18 cellular contexts compared by ENCODE assay signal in the genomic region with DNA sequence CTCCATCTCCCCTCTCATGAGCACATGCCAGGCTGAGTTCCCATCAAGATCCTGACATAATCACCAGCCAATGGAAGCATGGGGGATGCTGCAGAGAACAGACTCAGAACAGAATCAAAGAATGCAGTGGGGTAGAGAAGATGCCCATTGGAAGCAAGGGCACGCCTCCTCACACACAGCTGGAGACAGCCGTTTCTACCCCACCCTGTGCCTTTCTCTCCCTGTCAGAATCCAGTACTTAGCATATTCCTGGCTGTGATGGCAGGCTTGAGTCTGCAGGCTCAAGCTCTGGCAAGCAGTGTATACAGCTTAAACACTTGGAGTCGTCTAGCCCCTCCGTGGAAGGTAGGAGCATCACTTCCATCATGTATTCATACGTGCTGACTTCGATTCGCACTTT.
DNase-seq lines count a peak whose midpoint lies in the region; ATAC-seq, FAIRE-seq and TF ChIP-seq lines count a peak whose summit lies in the region.
"Had no signal": no experiment of that assay in that cellular context is flagged by ENCODE, and none has a peak within 500 bp of the region (broad histone marks: within the 10 kb centered on the region; RNA-seq: fewer than 3 reads in every experiment).

No MANE protein-coding gene starts in this region.

- H3K4me3 ChIP-seq in testis: no peak overlapping the region
- H3K4me3 ChIP-seq in psoas muscle: no peak overlapping the region
- H3K4me3 ChIP-seq: BLaER1 had no signal

- no peak overlapping the region for H3K4me3 Mint-ChIP-seq in stimulated activated naive CD8-positive, alpha-beta T cell treated with anti-CD3 and anti-CD28 coated beads, Interleukin-15, Interleukin-2, amounts not matched to agents 100 ng/mL and 50 ng/mL, for 24 hours
- no peak overlapping the region for H3K4me3 Mint-ChIP-seq in stimulated activated naive CD8-positive, alpha-beta T cell treated with anti-CD3 and anti-CD28 coated beads, Interleukin-15, amount 100 ng/mL, for 72 hours
- no peak overlapping the region for H3K4me3 Mint-ChIP-seq in progenitor cell of endocrine pancreas (ENCODE audit: low read depth)
- H3K4me3 Mint-ChIP-seq: CD8-positive, alpha-beta memory T cell had no signal

- WGBS in testis, 2 donors: 86 to 89% methylated on average over 7 of the region's 7 CpGs
- 57 to 60% (median 59%) methylated on average over 7 of the region's 7 CpGs for WGBS in psoas muscle, 3 donors

- H3K27me3 ChIP-seq in foreskin keratinocyte (no peaks in the 10 kb centered on the region), testis (no peaks in the 10 kb centered on the region), psoas muscle (ENCODE audit: insufficient read depth in 3 of 3, low read length in 2 of 3) (no peaks in the 10 kb centered on the region)
- H3K27me3 ChIP-seq: BLaER1 had no signal

- H3K9me3 ChIP-seq in testis (no peaks in the 10 kb centered on the region), psoas muscle (no peaks in the 10 kb centered on the region)
- H3K9me3 ChIP-seq: BLaER1, Caco-2 had no signal

- H3K27ac Mint-ChIP-seq in stimulated activated naive CD8-positive, alpha-beta T cell treated with anti-CD3 and anti-CD28 coated beads, Interleukin-15, Interleukin-2, amounts not matched to agents 100 ng/mL and 50 ng/mL, for 24 hours: peak overlapping the region; percentile 26
- H3K27ac Mint-ChIP-seq in stimulated activated naive CD8-positive, alpha-beta T cell treated with anti-CD3 and anti-CD28 coated beads, Interleukin-15, amount 100 ng/mL, for 72 hours: no peak overlapping the region
- peak overlapping the region; percentile 25 for H3K27ac Mint-ChIP-seq in progenitor cell of endocrine pancreas
- H3K27ac Mint-ChIP-seq: CD8-positive, alpha-beta memory T cell had no signal

- H3K36me3 ChIP-seq in testis (ENCODE audit: low read depth, missing control alignments) (no peaks in the 10 kb centered on the region), psoas muscle (ENCODE audit: insufficient read depth in 1 of 2, low read depth in 1 of 2) (no peaks in the 10 kb centered on the region)

- no peak for TF ChIP-seq POLR2A in testis (IDR thresholded peaks at IDR 0.05)

- H3K27ac ChIP-seq in foreskin keratinocyte (no peak overlapping the region), testis (no peak overlapping the region), psoas muscle (no peak overlapping the region)
- H3K27ac ChIP-seq: BLaER1, HL-60 had no signal

- no peaks in the 10 kb centered on the region for H3K36me3 Mint-ChIP-seq in stimulated activated naive CD8-positive, alpha-beta T cell treated with anti-CD3 and anti-CD28 coated beads, Interleukin-15, Interleukin-2, amounts not matched to agents 100 ng/mL and 50 ng/mL, for 24 hours (ENCODE audit: low read depth)
- no peaks in the 10 kb centered on the region for H3K36me3 Mint-ChIP-seq in progenitor cell of endocrine pancreas (ENCODE audit: insufficient read depth)
- H3K36me3 Mint-ChIP-seq: CD8-positive, alpha-beta memory T cell had no signal

- H3K4me1 ChIP-seq in foreskin keratinocyte (no peaks in the 10 kb centered on the region), testis (no peaks in the 10 kb centered on the region), psoas muscle (no peaks in the 10 kb centered on the region)
- H3K4me1 ChIP-seq: BLaER1 had no signal

- TF ChIP-seq CTCF in foreskin keratinocyte (conservative IDR thresholded peaks at IDR 0.05) (no peak), progenitor cell of endocrine pancreas (IDR thresholded peaks at IDR 0.05; ENCODE audit: unreplicated experiment) (no peak), testis (IDR thresholded peaks at IDR 0.05) (no peak), psoas muscle (IDR thresholded peaks at IDR 0.05) (no peak)

- ATAC-seq in stimulated activated naive CD8-positive, alpha-beta T cell treated with anti-CD3 and anti-CD28 coated beads, Interleukin-15, amount 100 ng/mL, for 72 hours: no peak
- peak; percentile 8 for ATAC-seq in foreskin keratinocyte
- ATAC-seq in GM21576 (IDR thresholded peaks at IDR 0.05; ENCODE audit: unreplicated experiment): no peak
- no peak for ATAC-seq in psoas muscle

- FAIRE-seq in urothelium cell line (lab: Jason Lieb, UNC): peak; percentile 63

- DNase-seq in stimulated activated naive CD8-positive, alpha-beta T cell treated with anti-CD3 and anti-CD28 coated beads, Interleukin-15, amount 100 ng/mL, for 72 hours: no peak
- no peak for DNase-seq in foreskin keratinocyte
- no peak for DNase-seq in progenitor cell of endocrine pancreas (ENCODE audit: low spot score, unreplicated experiment)
- DNase-seq in urothelium cell line (ENCODE audit: low spot score): no peak
- no peak for DNase-seq in testis
- DNase-seq in psoas muscle: no peak
- DNase-seq: 8988T; AML-193; Caco-2; CD8-positive, alpha-beta memory T cell; DND-41; GDM1; GOT3; HCEC 1CT had no signal

- no peaks in the 10 kb centered on the region for H3K9me3 Mint-ChIP-seq in stimulated activated naive CD8-positive, alpha-beta T cell treated with anti-CD3 and anti-CD28 coated beads, Interleukin-15, Interleukin-2, amounts not matched to agents 100 ng/mL and 50 ng/mL, for 24 hours
- H3K9me3 Mint-ChIP-seq in stimulated activated naive CD8-positive, alpha-beta T cell treated with anti-CD3 and anti-CD28 coated beads, Interleukin-15, amount 100 ng/mL, for 72 hours: no peaks in the 10 kb centered on the region
- H3K9me3 Mint-ChIP-seq in progenitor cell of endocrine pancreas (ENCODE audit: low read depth): no peaks in the 10 kb centered on the region

- intact Hi-C loops in testis (cut with DNase I; ENCODE audit: low total_unique reads): no loop called here
- intact Hi-C loops in psoas muscle (cut with DNase I): no loop called here

- H3K27me3 Mint-ChIP-seq in stimulated activated naive CD8-positive, alpha-beta T cell treated with anti-CD3 and anti-CD28 coated beads, Interleukin-15, Interleukin-2, amounts not matched to agents 100 ng/mL and 50 ng/mL, for 24 hours: no peaks in the 10 kb centered on the region
- no peaks in the 10 kb centered on the region for H3K27me3 Mint-ChIP-seq in stimulated activated naive CD8-positive, alpha-beta T cell treated with anti-CD3 and anti-CD28 coated beads, Interleukin-15, amount 100 ng/mL, for 72 hours
- no peaks in the 10 kb centered on the region for H3K27me3 Mint-ChIP-seq in progenitor cell of endocrine pancreas
- H3K27me3 Mint-ChIP-seq: CD8-positive, alpha-beta memory T cell had no signal

- H3K4me1 Mint-ChIP-seq in stimulated activated naive CD8-positive, alpha-beta T cell treated with anti-CD3 and anti-CD28 coated beads, Interleukin-15, Interleukin-2, amounts not matched to agents 100 ng/mL and 50 ng/mL, for 24 hours (ENCODE audit: low read depth): no peaks in the 10 kb centered on the region
- H3K4me1 Mint-ChIP-seq in stimulated activated naive CD8-positive, alpha-beta T cell treated with anti-CD3 and anti-CD28 coated beads, Interleukin-15, amount 100 ng/mL, for 72 hours: no peaks in the 10 kb centered on the region
- H3K4me1 Mint-ChIP-seq in progenitor cell of endocrine pancreas (ENCODE audit: low read depth): peaks cover 19% of the 10 kb centered on the region
- H3K4me1 Mint-ChIP-seq: CD8-positive, alpha-beta memory T cell had no signal

Comparison
In these comparisons a context has a peak if more than half of its experiments do, and no peak if none do; other contexts are left out.
1. H3K27ac Mint-ChIP-seq: peak in stimulated activated naive CD8-positive, alpha-beta T cell treated with anti-CD3 and anti-CD28 coated beads, Interleukin-15, Interleukin-2, amounts not matched to agents 100 ng/mL and 50 ng/mL, for 24 hours (single experiment) and progenitor cell of endocrine pancreas (single experiment); none in stimulated activated naive CD8-positive, alpha-beta T cell treated with anti-CD3 and anti-CD28 coated beads, Interleukin-15, amount 100 ng/mL, for 72 hours (0 of 2).